ENCODE assay signal across 22 cellular contexts in genomic region chr6:56930846-56931245, GRCh38. TPM values are rescaled to one million over a fixed set of nuclear protein-coding genes. Genes with fewer than 3 reads are reported as not detected.
"Had no signal": no experiment of that assay in that cellular context is flagged by ENCODE, and none has a peak within 500 bp of the region (broad histone marks: within the 10 kb centered on the region; RNA-seq: fewer than 3 reads in every experiment).

No MANE protein-coding gene starts in this region.

- H3K27me3 ChIP-seq: SJSA1 had no signal

- H3K36me3 ChIP-seq: SJSA1 had no signal

- ATAC-seq: K562 had no signal

- H3K27ac ChIP-seq: KMS-11, SJSA1 had no signal

- H3K9ac ChIP-seq: KMS-11 had no signal

- H3K4me2 ChIP-seq: KMS-11 had no signal

- H3K4me3 ChIP-seq: K562, SJSA1 had no signal

- H3K9me3 ChIP-seq: SJSA1 had no signal

- DNase-seq: Kasumi-1, MM.1S, NCI-H1092 treated with DMSO at 0.1 percent for 48 hours, NCI-H1436, NCI-H187, NCI-H2029, NCI-H2081 treated with DMSO at 0.1 percent for 48 hours, NCI-H2171, NCI-H226, NCI-H446, NCI-H510A, NCI-H524 treated with DMSO at 0.1 percent for 48 hours, NCI-H69, NCI-H774, Right ventricle myocardium superior, RPMI8226, SIG-M5, SW 1271 had no signal

- H3K4me1 ChIP-seq: SJSA1 had no signal

RNA-seq across cellular contexts. Expression of gene BEND6, which starts 24.1 kb away (rescaled TPM):
- polyA plus RNA-seq: IgD-negative memory B cell had no signal
